Comparison of ENCODE assay signal across 11 cellular contexts in the genomic region with DNA sequence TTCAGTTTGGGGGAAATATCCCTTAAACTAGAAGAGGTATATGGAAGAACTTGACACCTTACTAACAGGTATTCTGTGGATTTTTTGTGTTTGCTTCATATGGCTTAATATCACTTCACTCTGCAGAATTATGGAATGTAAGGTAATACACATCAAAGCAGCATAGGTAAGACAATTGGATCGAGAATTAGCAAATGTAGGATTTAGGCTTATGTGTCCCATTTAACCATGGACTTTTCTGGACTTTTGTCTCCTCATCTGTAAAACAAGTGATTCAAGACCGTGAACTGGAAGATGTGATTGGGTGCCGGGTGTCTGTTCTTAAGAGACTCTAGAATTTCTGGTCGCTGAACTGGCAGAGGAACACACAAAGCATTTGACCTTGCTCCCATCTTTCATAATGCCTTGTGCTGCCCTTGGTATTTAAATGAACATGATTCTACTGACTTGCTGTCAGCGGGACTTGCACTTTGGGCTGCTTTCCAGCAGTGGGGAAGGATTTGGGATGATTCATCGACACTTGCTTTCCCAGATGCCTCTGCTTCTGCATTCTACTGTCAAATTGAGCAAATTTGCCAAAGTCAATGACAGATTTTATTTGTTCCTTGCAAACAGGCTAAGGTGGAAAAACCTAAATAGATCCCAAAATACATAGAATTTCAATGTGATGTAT.
DNase-seq lines count a peak whose midpoint lies in the region; TF ChIP-seq lines count a peak whose summit lies in the region.
"Had no signal": no experiment of that assay in that cellular context is flagged by ENCODE, and none has a peak within 500 bp of the region (broad histone marks: within the 10 kb centered on the region; RNA-seq: fewer than 3 reads in every experiment).

No MANE protein-coding gene starts in this region.

- no peak overlapping the region for H3K14ac ChIP-seq in mesenchymal stem cell (ENCODE audit: low read length in 2 of 2)

- H3K27me3 ChIP-seq in BLaER1 (no peaks in the 10 kb centered on the region), MG63 (no peaks in the 10 kb centered on the region), mesenchymal stem cell (ENCODE audit: control insufficient read depth in 1 of 2, insufficient read depth in 1 of 2, low read length in 2 of 2) (no peaks in the 10 kb centered on the region), smooth muscle cell (ENCODE audit: low read depth) (no peaks in the 10 kb centered on the region)
- H3K27me3 ChIP-seq: gastrocnemius medialis had no signal

- no peak overlapping the region for H4K8ac ChIP-seq in mesenchymal stem cell (ENCODE audit: low read length)

- H3K9ac ChIP-seq in BLaER1, result no peak overlapping the region
- H3K9ac ChIP-seq in mesenchymal stem cell (ENCODE audit: low read length), result no peak overlapping the region
- H3K9ac ChIP-seq in smooth muscle cell (ENCODE audit: low read depth), result no peak overlapping the region

- H3K9me3 ChIP-seq in BLaER1, result peaks cover 6% of the 10 kb centered on the region
- H3K9me3 ChIP-seq in MG63, result no peaks in the 10 kb centered on the region
- no peaks in the 10 kb centered on the region for H3K9me3 ChIP-seq in mesenchymal stem cell (ENCODE audit: control insufficient read depth, low read length)
- H3K9me3 ChIP-seq in smooth muscle cell (replicated peaks; ENCODE audit: low read depth), result no peaks in the 10 kb centered on the region
- H3K9me3 ChIP-seq: gastrocnemius medialis, lower lobe of right lung, prostate gland had no signal

- H2AK5ac ChIP-seq in mesenchymal stem cell (ENCODE audit: low read length, severe bottlenecking), result no peak overlapping the region

- no peak overlapping the region for H3K4me3 ChIP-seq in BLaER1
- H3K4me3 ChIP-seq in MG63, result no peak overlapping the region
- H3K4me3 ChIP-seq in mesenchymal stem cell (ENCODE audit: insufficient read depth in 1 of 2, low read depth in 1 of 2, low read length in 2 of 2), result no peak overlapping the region
- no peak overlapping the region for H3K4me3 ChIP-seq in smooth muscle cell
- H3K4me3 ChIP-seq: gastrocnemius medialis, lower lobe of right lung, prostate gland had no signal

- 89% methylated on average over 6 of the region's 6 CpGs for WGBS in mesenchymal stem cell
- 76% methylated on average over 6 of the region's 6 CpGs for WGBS in smooth muscle cell (ENCODE audit: low lambda C conversion rate)

- H4K91ac ChIP-seq in mesenchymal stem cell (ENCODE audit: low read length), result no peak overlapping the region

- TF ChIP-seq CTCF in smooth muscle cell (IDR thresholded peaks at IDR 0.05; ENCODE audit: borderline replicate concordance, insufficient read depth, poor library complexity, severe bottlenecking), result no peak

- H3F3A ChIP-seq in smooth muscle cell (ENCODE audit: low read depth), result no peaks in the 10 kb centered on the region

- H2AFZ ChIP-seq in mesenchymal stem cell (ENCODE audit: low read depth, low read length) (no peak overlapping the region), smooth muscle cell (ENCODE audit: low read depth) (no peak overlapping the region)

- no peak overlapping the region for H3K4ac ChIP-seq in mesenchymal stem cell (ENCODE audit: low read depth in 1 of 2, low read length in 2 of 2)

- no peaks in the 10 kb centered on the region for H4K20me1 ChIP-seq in BLaER1
- H4K20me1 ChIP-seq in smooth muscle cell (ENCODE audit: low read depth), result no peaks in the 10 kb centered on the region

- H3K36me3 ChIP-seq in BLaER1, result no peaks in the 10 kb centered on the region
- no peaks in the 10 kb centered on the region for H3K36me3 ChIP-seq in MG63
- H3K36me3 ChIP-seq in mesenchymal stem cell (ENCODE audit: control insufficient read depth in 1 of 2, insufficient read depth in 2 of 2, low read depth in 1 of 2, low read length in 2 of 2), result no peaks in the 10 kb centered on the region
- no peaks in the 10 kb centered on the region for H3K36me3 ChIP-seq in smooth muscle cell (ENCODE audit: low read depth)
- H3K36me3 ChIP-seq: gastrocnemius medialis, lower lobe of right lung, prostate gland had no signal

- H3K23ac ChIP-seq in mesenchymal stem cell (ENCODE audit: low read length in 2 of 2), result no peak overlapping the region

- H3K4me2 ChIP-seq in BLaER1 (peak overlapping the region; percentile 51), mesenchymal stem cell (ENCODE audit: low read length, poor library complexity, severe bottlenecking) (peak overlapping the region; percentile 24), smooth muscle cell (no peak overlapping the region)

- H2BK120ac ChIP-seq in mesenchymal stem cell (ENCODE audit: low read depth, low read length), result no peak overlapping the region

- H3K4me1 ChIP-seq in BLaER1, result peaks cover 37% of the 10 kb centered on the region
- peaks cover under 1% of the 10 kb centered on the region for H3K4me1 ChIP-seq in mesenchymal stem cell (ENCODE audit: control insufficient read depth, insufficient read depth, low read depth, low read length)
- H3K4me1 ChIP-seq in smooth muscle cell (ENCODE audit: low read depth), result no peaks in the 10 kb centered on the region
- H3K4me1 ChIP-seq: gastrocnemius medialis, lower lobe of right lung, prostate gland had no signal

- H2BK5ac ChIP-seq in mesenchymal stem cell (ENCODE audit: low read depth, low read length, poor library complexity, severe bottlenecking), result no peak overlapping the region

- DNase-seq in MG63 (peak; percentile 84), cerebellum (ENCODE audit: low spot score) (peak; percentile 14), mesenchymal stem cell (peak; percentile 18), D341Med (ENCODE audit: low spot score) (no peak), smooth muscle cell (lab: John Stamatoyannopoulos, UW; ENCODE audit: unreplicated experiment) (no peak), NCI-H1417 treated with DMSO at 0.1 percent for 48 hours (lab: John Stamatoyannopoulos, UW) (no peak)
- DNase-seq in activated CD8-positive, alpha-beta memory T cell treated with anti-CD3 and anti-CD28 coated beads, Interleukin-2, amount 50 U/mL, for 48 hours, result no peak
- DNase-seq: gastrocnemius medialis, lower lobe of right lung had no signal

- H2BK12ac ChIP-seq in mesenchymal stem cell (ENCODE audit: low read length in 2 of 2), result no peak overlapping the region

- no peak overlapping the region for H3K18ac ChIP-seq in mesenchymal stem cell (ENCODE audit: low read depth in 1 of 2, low read length in 2 of 2)

- 0 out of 2 replicates have a peak overlapping the region, but pooled peaks have one; percentile 11 for H3K27ac ChIP-seq in BLaER1
- peak overlapping the region; percentile 64 for H3K27ac ChIP-seq in mesenchymal stem cell (ENCODE audit: low read length, poor library complexity, severe bottlenecking)
- H3K27ac ChIP-seq in smooth muscle cell (ENCODE audit: low read depth), result no peak overlapping the region
- H3K27ac ChIP-seq: gastrocnemius medialis, lower lobe of right lung, prostate gland had no signal

- H3K79me1 ChIP-seq in mesenchymal stem cell (replicated peaks; ENCODE audit: low read length, poor library complexity, severe bottlenecking), result no peaks in the 10 kb centered on the region

- no peak overlapping the region for H2BK15ac ChIP-seq in mesenchymal stem cell (ENCODE audit: low read depth, poor library complexity, severe bottlenecking)

- no peaks in the 10 kb centered on the region for H3K79me2 ChIP-seq in smooth muscle cell (ENCODE audit: low read depth)

Comparison
In these comparisons a context has a peak if more than half of its experiments do, and no peak if none do; other contexts are left out.
1. DNase-seq: peak in MG63 (single experiment), cerebellum (single experiment) and mesenchymal stem cell (single experiment); none in activated CD8-positive, alpha-beta memory T cell treated with anti-CD3 and anti-CD28 coated beads, Interleukin-2, amount 50 U/mL, for 48 hours (single experiment), D341Med (single experiment), smooth muscle cell (single experiment) and NCI-H1417 treated with DMSO at 0.1 percent for 48 hours (single experiment).